8 cellular contexts compared by ENCODE assay signal in the genomic region with DNA sequence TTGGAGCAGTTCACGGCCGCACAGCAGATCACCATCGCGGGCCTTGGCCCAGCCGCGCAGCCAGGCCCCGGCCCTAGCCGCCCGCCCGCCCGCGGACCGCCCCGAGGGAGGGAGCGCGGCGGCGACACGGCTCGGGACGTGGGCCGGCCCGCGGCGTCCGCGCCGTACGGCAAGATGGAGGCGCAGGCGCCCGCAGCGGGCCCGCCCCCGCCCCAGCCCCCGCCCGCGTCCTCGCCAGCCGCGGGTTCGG. TPM values are rescaled to one million over a fixed set of nuclear protein-coding genes. Genes with fewer than 3 reads are reported as not detected.
DNase-seq lines count a peak whose midpoint lies in the region; ATAC-seq and TF ChIP-seq lines count a peak whose summit lies in the region.

A gene with protein sequence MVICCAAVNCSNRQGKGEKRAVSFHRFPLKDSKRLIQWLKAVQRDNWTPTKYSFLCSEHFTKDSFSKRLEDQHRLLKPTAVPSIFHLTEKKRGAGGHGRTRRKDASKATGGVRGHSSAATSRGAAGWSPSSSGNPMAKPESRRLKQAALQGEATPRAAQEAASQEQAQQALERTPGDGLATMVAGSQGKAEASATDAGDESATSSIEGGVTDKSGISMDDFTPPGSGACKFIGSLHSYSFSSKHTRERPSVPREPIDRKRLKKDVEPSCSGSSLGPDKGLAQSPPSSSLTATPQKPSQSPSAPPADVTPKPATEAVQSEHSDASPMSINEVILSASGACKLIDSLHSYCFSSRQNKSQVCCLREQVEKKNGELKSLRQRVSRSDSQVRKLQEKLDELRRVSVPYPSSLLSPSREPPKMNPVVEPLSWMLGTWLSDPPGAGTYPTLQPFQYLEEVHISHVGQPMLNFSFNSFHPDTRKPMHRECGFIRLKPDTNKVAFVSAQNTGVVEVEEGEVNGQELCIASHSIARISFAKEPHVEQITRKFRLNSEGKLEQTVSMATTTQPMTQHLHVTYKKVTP (minus strand): TSS at position 176 of the 250 bp plus-strand sequence. CDS start 141 bp downstream, at position 35.

- peak within 1 kb of the TSS; percentile 89 to 95 for H3K27ac Mint-ChIP-seq in stimulated activated naive CD8-positive, alpha-beta T cell treated with anti-CD3 and anti-CD28 coated beads, Interleukin-15, amount 100 ng/mL, for 72 hours

- peaks cover 0 to 12% of the 10 kb centered on the region in 2 donors for H3K9me3 Mint-ChIP-seq in stimulated activated naive CD8-positive, alpha-beta T cell treated with anti-CD3 and anti-CD28 coated beads, Interleukin-15, amount 100 ng/mL, for 72 hours

- H3K27me3 ChIP-seq in BE2C, result no peaks in the 10 kb centered on the region

- no peaks in the 10 kb centered on the region for H3K4me1 ChIP-seq in BE2C

- peak; percentile 58 for ATAC-seq in GM19025 (IDR thresholded peaks at IDR 0.05; ENCODE audit: low read depth, unreplicated experiment)
- ATAC-seq in HG03103 (IDR thresholded peaks at IDR 0.05; ENCODE audit: low read depth, unreplicated experiment), result peak; percentile 45
- ATAC-seq in stimulated activated naive CD8-positive, alpha-beta T cell treated with anti-CD3 and anti-CD28 coated beads, Interleukin-15, amount 100 ng/mL, for 72 hours, result peak; percentile 76

- no peak for DNase-seq in BE2C
- peak; percentile 24 for DNase-seq in T follicular helper cell (ENCODE audit: low read depth)
- DNase-seq in lower leg skin (ENCODE audit: low spot score in 2 of 2), result no peak
- no peak for DNase-seq in stimulated activated naive CD8-positive, alpha-beta T cell treated with anti-CD3 and anti-CD28 coated beads, Interleukin-15, amount 100 ng/mL, for 72 hours
- no peak for DNase-seq in NCI-H146 treated with DMSO at 0.1 percent for 48 hours (lab: John Stamatoyannopoulos, UW; ENCODE audit: unreplicated experiment)

- peaks cover 62% of the 10 kb centered on the region for H3K4me1 Mint-ChIP-seq in stimulated activated naive CD8-positive, alpha-beta T cell treated with anti-CD3 and anti-CD28 coated beads, Interleukin-15, amount 100 ng/mL, for 72 hours

- no peak for TF ChIP-seq POLR2A in lower leg skin (IDR thresholded peaks at IDR 0.05)

- intact Hi-C loops in lower leg skin (cut with DNase I; ENCODE audit: low total_unique reads), result no loop called here

- no peaks in the 10 kb centered on the region for H3K27me3 Mint-ChIP-seq in stimulated activated naive CD8-positive, alpha-beta T cell treated with anti-CD3 and anti-CD28 coated beads, Interleukin-15, amount 100 ng/mL, for 72 hours

- no CpG with 5 or more reads among the region's 42 CpGs for WGBS in lower leg skin, 2 donors

- TF ChIP-seq CTCF in BE2C (IDR thresholded peaks at IDR 0.05; ENCODE audit: low read depth, low read length), result no peak
- TF ChIP-seq CTCF in lower leg skin (IDR thresholded peaks at IDR 0.05), result no peak

- H3K4me3 ChIP-seq in BE2C (ENCODE audit: low read depth, low read length) (peak within 1 kb of the TSS; percentile 90), lower leg skin (ENCODE audit: low read depth, poor library complexity, severe bottlenecking) (peak within 1 kb of the TSS; percentile 77)

- peaks cover 49% of the 10 kb centered on the region for H3K36me3 ChIP-seq in BE2C

- peak within 1 kb of the TSS; percentile 85 to 98 for H3K4me3 Mint-ChIP-seq in stimulated activated naive CD8-positive, alpha-beta T cell treated with anti-CD3 and anti-CD28 coated beads, Interleukin-15, amount 100 ng/mL, for 72 hours

- H3K27ac ChIP-seq in cingulate gyrus (ENCODE audit: low read depth, low read length), result peak within 1 kb of the TSS; percentile 94

- H3K9me3 ChIP-seq in BE2C, result no peaks in the 10 kb centered on the region

RNA-seq across cellular contexts. Expression of the gene that starts here (rescaled TPM):
- 178 TPM for polyA plus RNA-seq in BE2C (2012; ENCODE audit: insufficient read depth, insufficient read length, low read depth)
- total RNA-seq in lower leg skin, result 10 to 100 TPM; 52.4 to 60.7 (median 58.3) TPM
